1 cellular context compared by ENCODE assay signal in the genomic region with DNA sequence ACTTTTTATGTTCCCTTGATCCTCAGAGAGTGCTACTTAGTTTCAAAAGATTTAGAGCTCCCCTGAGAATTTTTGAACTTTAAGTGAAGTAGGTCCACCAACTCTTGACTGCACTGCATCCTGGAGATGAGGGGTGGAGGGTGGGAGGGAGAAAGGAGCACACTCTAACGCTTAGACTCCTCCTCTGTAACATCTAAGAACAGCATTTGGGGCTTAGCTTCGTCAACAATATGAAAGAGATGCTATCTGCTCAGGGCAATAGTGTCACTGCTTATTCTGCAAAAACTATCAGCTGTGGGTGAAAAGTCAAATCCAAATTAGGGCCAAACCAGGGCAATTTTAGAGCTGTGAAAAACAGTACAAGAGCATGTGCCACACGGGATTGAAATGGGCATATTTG.
TF ChIP-seq lines count a peak whose summit lies in the region.

No MANE protein-coding gene starts in this region.

TF ChIP-seq in HepG2, 621 proteins besides CTCF, POLR2A, EP300 and RAD21:
- TF ChIP-seq HNRNPH1 (optimal IDR thresholded peaks at IDR 0.05; ENCODE audit: low read depth, low read length), result no peak
- TF ChIP-seq NFKBIZ (CRISPR knock-in tag; IDR thresholded peaks at IDR 0.05), result no peak
- TF ChIP-seq MTF1 (CRISPR knock-in tag; IDR thresholded peaks at IDR 0.05), result no peak
- no peak for TF ChIP-seq ATF7-NPFF (CRISPR knock-in tag; IDR thresholded peaks at IDR 0.05; ENCODE audit: low read depth)
- TF ChIP-seq, protein P1, sequence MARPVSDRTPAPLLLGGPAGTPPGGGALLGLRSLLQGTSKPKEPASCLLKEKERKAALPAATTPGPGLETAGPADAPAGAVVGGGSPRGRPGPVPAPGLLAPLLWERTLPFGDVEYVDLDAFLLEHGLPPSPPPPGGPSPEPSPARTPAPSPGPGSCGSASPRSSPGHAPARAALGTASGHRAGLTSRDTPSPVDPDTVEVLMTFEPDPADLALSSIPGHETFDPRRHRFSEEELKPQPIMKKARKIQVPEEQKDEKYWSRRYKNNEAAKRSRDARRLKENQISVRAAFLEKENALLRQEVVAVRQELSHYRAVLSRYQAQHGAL (CRISPR knock-in tag; IDR thresholded peaks at IDR 0.05; ENCODE audit: not compliant biosample characterization), result no peak
- TF ChIP-seq, protein P2, sequence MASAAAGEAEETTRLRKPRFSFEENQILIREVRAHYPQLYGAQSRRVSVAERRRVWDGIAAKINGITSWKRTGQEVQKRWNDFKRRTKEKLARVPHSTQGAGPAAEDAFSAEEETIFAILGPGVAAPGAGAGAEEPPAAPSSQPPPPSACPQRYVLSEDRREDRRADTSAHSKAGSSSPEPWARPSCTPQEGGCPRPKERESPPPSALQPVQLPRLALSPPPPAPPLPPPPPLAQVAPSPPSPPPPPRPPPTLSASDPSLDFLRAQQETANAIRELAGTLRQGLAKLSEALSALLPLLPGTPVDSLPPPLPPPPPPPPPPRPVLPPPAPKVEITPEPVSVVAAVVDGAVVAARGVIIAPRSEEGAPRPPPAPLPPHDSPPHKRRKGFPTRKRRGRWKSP (CRISPR knock-in tag; IDR thresholded peaks at IDR 0.05), result no peak
- TF ChIP-seq MLLT10 (CRISPR knock-in tag; IDR thresholded peaks at IDR 0.05), result no peak
- TF ChIP-seq NFAT5 (CRISPR knock-in tag; IDR thresholded peaks at IDR 0.05), result no peak
- no peak for TF ChIP-seq ZNF75D (CRISPR knock-in tag; IDR thresholded peaks at IDR 0.05; ENCODE audit: borderline replicate concordance)
- no peak for TF ChIP-seq ARNTL (CRISPR knock-in tag; IDR thresholded peaks at IDR 0.05)
- TF ChIP-seq, protein P3, sequence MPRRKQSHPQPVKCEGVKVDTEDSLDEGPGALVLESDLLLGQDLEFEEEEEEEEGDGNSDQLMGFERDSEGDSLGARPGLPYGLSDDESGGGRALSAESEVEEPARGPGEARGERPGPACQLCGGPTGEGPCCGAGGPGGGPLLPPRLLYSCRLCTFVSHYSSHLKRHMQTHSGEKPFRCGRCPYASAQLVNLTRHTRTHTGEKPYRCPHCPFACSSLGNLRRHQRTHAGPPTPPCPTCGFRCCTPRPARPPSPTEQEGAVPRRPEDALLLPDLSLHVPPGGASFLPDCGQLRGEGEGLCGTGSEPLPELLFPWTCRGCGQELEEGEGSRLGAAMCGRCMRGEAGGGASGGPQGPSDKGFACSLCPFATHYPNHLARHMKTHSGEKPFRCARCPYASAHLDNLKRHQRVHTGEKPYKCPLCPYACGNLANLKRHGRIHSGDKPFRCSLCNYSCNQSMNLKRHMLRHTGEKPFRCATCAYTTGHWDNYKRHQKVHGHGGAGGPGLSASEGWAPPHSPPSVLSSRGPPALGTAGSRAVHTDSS (CRISPR knock-in tag; conservative IDR thresholded peaks at IDR 0.05), result no peak
- no peak for TF ChIP-seq ZNF264 (CRISPR knock-in tag; IDR thresholded peaks at IDR 0.05)
